Comparison of ENCODE assay signal across 18 cellular contexts in genomic region chr9:115939065-115939765, GRCh38.
DNase-seq lines count a peak whose midpoint lies in the region; ATAC-seq and TF ChIP-seq lines count a peak whose summit lies in the region.
"Had no signal": no experiment of that assay in that cellular context is flagged by ENCODE, and none has a peak within 500 bp of the region (broad histone marks: within the 10 kb centered on the region; RNA-seq: fewer than 3 reads in every experiment).

No MANE protein-coding gene starts in this region.

- POLR2A ChIA-PET in PC-3 (lab: Charles Lee; ENCODE audit: unreplicated experiment), result no interaction called here

- H2AFZ ChIP-seq in PC-3 (ENCODE audit: low read length), result no peak overlapping the region
- H2AFZ ChIP-seq: neural progenitor cell had no signal

- no peaks in the 10 kb centered on the region for H3K9me3 ChIP-seq in PC-3 (ENCODE audit: low read length)
- H3K9me3 ChIP-seq: BLaER1, sigmoid colon had no signal

- no TSS peak for BruUV-seq in PC-3 (replicated peaks; lab: Mats Ljungman, UMichigan)

- H3K27me3 Mint-ChIP-seq in activated naive CD4-positive, alpha-beta T cell treated with anti-CD3 and anti-CD28 coated beads, Interleukin-2, amount 10 ng/mL, durations not matched to agents 7 days and 5 days, result no peaks in the 10 kb centered on the region
- H3K27me3 Mint-ChIP-seq: stimulated activated memory B cell treated with anti-CD40 and anti-IgM and Interleukin-4, amounts not matched to agents 10 μg/mL and 1 μg/mL and 100 μg/mL, for 72 hours had no signal

- no peaks in the 10 kb centered on the region for H3K36me3 Mint-ChIP-seq in activated naive CD4-positive, alpha-beta T cell treated with anti-CD3 and anti-CD28 coated beads, Interleukin-2, amount 10 ng/mL, durations not matched to agents 7 days and 5 days
- H3K36me3 Mint-ChIP-seq: IgD-negative memory B cell; immature natural killer cell; neural progenitor cell; stimulated activated memory B cell treated with anti-CD40 and anti-IgM and Interleukin-4, amounts not matched to agents 10 μg/mL and 1 μg/mL and 100 μg/mL, for 72 hours had no signal

- no peaks in the 10 kb centered on the region for H3K79me2 ChIP-seq in PC-3 (ENCODE audit: low read length)

- peaks cover 24% of the 10 kb centered on the region for H3K4me1 ChIP-seq in PC-3 (ENCODE audit: insufficient read depth, low read length)
- H3K4me1 ChIP-seq: BLaER1, sigmoid colon had no signal

- no peaks in the 10 kb centered on the region for H3K9me3 Mint-ChIP-seq in activated naive CD4-positive, alpha-beta T cell treated with anti-CD3 and anti-CD28 coated beads, Interleukin-2, amount 10 ng/mL, durations not matched to agents 7 days and 5 days
- H3K9me3 Mint-ChIP-seq: neural progenitor cell had no signal

- no peak overlapping the region for H3K4me3 ChIP-seq in PC-3 (ENCODE audit: low read length)
- H3K4me3 ChIP-seq: BLaER1, neural progenitor cell, sigmoid colon had no signal

- TF ChIP-seq CTCF in PC-3 (conservative IDR thresholded peaks at IDR 0.05; ENCODE audit: low read depth, low read length), result no peak

- no peaks in the 10 kb centered on the region for H3K36me3 ChIP-seq in PC-3 (ENCODE audit: low read depth, low read length)
- H3K36me3 ChIP-seq: BLaER1, neural progenitor cell, sigmoid colon had no signal

- no peaks in the 10 kb centered on the region for H3F3A ChIP-seq in PC-3 (ENCODE audit: low read length, unreplicated experiment)

- H3K4me3 Mint-ChIP-seq in activated naive CD4-positive, alpha-beta T cell treated with anti-CD3 and anti-CD28 coated beads, Interleukin-2, amount 10 ng/mL, durations not matched to agents 7 days and 5 days, result no peak overlapping the region
- H3K4me3 Mint-ChIP-seq: activated CD8-positive, alpha-beta T cell treated with anti-CD3 and anti-CD28 coated beads, Interleukin-2, amount 10 ng/mL, durations not matched to agents 7 days and 5 days; IgD-negative memory B cell; immature natural killer cell; neural progenitor cell; stimulated activated memory B cell treated with anti-CD40 and anti-IgM and Interleukin-4, amounts not matched to agents 10 μg/mL and 1 μg/mL and 100 μg/mL, for 72 hours had no signal

- H3K27ac ChIP-seq in PC-3 (ENCODE audit: low read length), result no peak overlapping the region
- H3K27ac ChIP-seq: BLaER1, neural progenitor cell, sigmoid colon had no signal

- no peak overlapping the region for H3K9ac ChIP-seq in PC-3 (ENCODE audit: low read length)
- H3K9ac ChIP-seq: BLaER1, neural progenitor cell had no signal

- no peaks in the 10 kb centered on the region for H3K9me2 ChIP-seq in PC-3 (replicated peaks; ENCODE audit: low read length)

- H3K4me1 Mint-ChIP-seq in activated naive CD4-positive, alpha-beta T cell treated with anti-CD3 and anti-CD28 coated beads, Interleukin-2, amount 10 ng/mL, durations not matched to agents 7 days and 5 days, result no peaks in the 10 kb centered on the region
- H3K4me1 Mint-ChIP-seq: IgD-negative memory B cell; immature natural killer cell; stimulated activated memory B cell treated with anti-CD40 and anti-IgM and Interleukin-4, amounts not matched to agents 10 μg/mL and 1 μg/mL and 100 μg/mL, for 72 hours had no signal

- DNase-seq in ELR (ENCODE audit: low read depth) (peak; percentile 79), PC-3 (peak; percentile 62), dedifferentiated amniotic fluid mesenchymal stem cell (ENCODE audit: extremely low spot score) (peak; percentile 82), non-pigmented ciliary epithelial cell (ENCODE audit: low read depth) (peak; percentile 88), G401 (ENCODE audit: low spot score) (no peak), NK-92 (lab: John Stamatoyannopoulos, UW; ENCODE audit: unreplicated experiment) (no peak)
- DNase-seq in stimulated activated CD8-positive, alpha-beta memory T cell treated with anti-CD3 and anti-CD28 coated beads, Interleukin-4, amount 100 ng/mL, for 48 hours, result no peak
- no peak for DNase-seq in activated naive CD4-positive, alpha-beta T cell treated with anti-CD3 and anti-CD28 coated beads, Interleukin-2, amount 10 ng/mL, durations not matched to agents 7 days and 5 days
- DNase-seq: activated CD8-positive, alpha-beta T cell treated with anti-CD3 and anti-CD28 coated beads, Interleukin-2, amount 10 ng/mL, durations not matched to agents 7 days and 5 days; immature natural killer cell; NCI-H1092 treated with DMSO at 0.1 percent for 48 hours; NCI-H2171 treated with DMSO at 0.1 percent for 48 hours; sigmoid colon had no signal

- CTCF ChIA-PET in PC-3 (lab: Charles Lee), result no interaction called here
- CTCF ChIA-PET in activated naive CD4-positive, alpha-beta T cell treated with anti-CD3 and anti-CD28 coated beads, Interleukin-2, amount 10 ng/mL, durations not matched to agents 7 days and 5 days (lab: Charles Lee), result no interaction called here

- peak; percentile 27; the same call in 1 of the 2 replicates for ATAC-seq in PC-3
- ATAC-seq: activated CD8-positive, alpha-beta T cell treated with anti-CD3 and anti-CD28 coated beads, Interleukin-2, amount 10 ng/mL, durations not matched to agents 7 days and 5 days; HCT116; stimulated activated memory B cell treated with anti-CD40 and anti-IgM and Interleukin-4, amounts not matched to agents 10 μg/mL and 1 μg/mL and 100 μg/mL, for 72 hours had no signal

- no peaks in the 10 kb centered on the region for H4K20me1 ChIP-seq in PC-3 (ENCODE audit: low read length)
- H4K20me1 ChIP-seq: BLaER1 had no signal

- no peaks in the 10 kb centered on the region for H3K27me3 ChIP-seq in PC-3 (ENCODE audit: low read length)
- H3K27me3 ChIP-seq: BLaER1, neural progenitor cell, sigmoid colon had no signal

- H3K4me2 ChIP-seq in PC-3 (ENCODE audit: low read length), result no peak overlapping the region
- H3K4me2 ChIP-seq: BLaER1, neural progenitor cell had no signal

- in situ Hi-C loops in G401 (cut with HindIII; ENCODE audit: low sequenced_read_pairs), result no loop called here

- intact Hi-C loops in PC-3 (cut with micrococcal nuclease), result no loop called here

- H3K27ac Mint-ChIP-seq in activated naive CD4-positive, alpha-beta T cell treated with anti-CD3 and anti-CD28 coated beads, Interleukin-2, amount 10 ng/mL, durations not matched to agents 7 days and 5 days, result no peak overlapping the region
- H3K27ac Mint-ChIP-seq: activated CD8-positive, alpha-beta T cell treated with anti-CD3 and anti-CD28 coated beads, Interleukin-2, amount 10 ng/mL, durations not matched to agents 7 days and 5 days; IgD-negative memory B cell; immature natural killer cell; neural progenitor cell; stimulated activated memory B cell treated with anti-CD40 and anti-IgM and Interleukin-4, amounts not matched to agents 10 μg/mL and 1 μg/mL and 100 μg/mL, for 72 hours had no signal

Comparison
In these comparisons a context has a peak if more than half of its experiments do, and no peak if none do; other contexts are left out.
1. DNase-seq: peak in ELR (single experiment), PC-3 (single experiment), dedifferentiated amniotic fluid mesenchymal stem cell (single experiment) and non-pigmented ciliary epithelial cell (single experiment); none in G401 (single experiment), stimulated activated CD8-positive, alpha-beta memory T cell treated with anti-CD3 and anti-CD28 coated beads, Interleukin-4, amount 100 ng/mL, for 48 hours (single experiment), NK-92 (single experiment) and activated naive CD4-positive, alpha-beta T cell treated with anti-CD3 and anti-CD28 coated beads, Interleukin-2, amount 10 ng/mL, durations not matched to agents 7 days and 5 days (single experiment).